Comparison of ENCODE assay signal across 21 cellular contexts in the genomic region with DNA sequence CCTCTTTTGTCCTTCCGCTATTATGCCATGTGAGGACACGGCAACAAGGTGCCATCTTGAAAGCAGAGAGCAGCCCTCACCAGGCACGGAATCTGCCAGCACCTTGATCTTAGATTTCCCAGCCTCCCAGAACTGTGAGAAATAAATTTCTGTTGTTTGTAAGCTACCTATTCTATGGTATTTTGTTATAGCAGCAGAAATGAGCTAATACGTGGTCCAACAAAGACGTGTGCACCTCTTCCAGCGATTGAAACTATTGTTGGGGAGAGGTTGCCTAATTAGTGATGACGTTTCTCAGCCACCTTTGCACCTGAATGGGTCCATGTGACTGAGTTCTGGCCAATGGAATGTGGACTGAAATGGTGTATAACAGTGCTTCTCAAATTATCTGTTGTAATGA. TPM values are rescaled to one million over a fixed set of nuclear protein-coding genes. Genes with fewer than 3 reads are reported as not detected.
DNase-seq lines count a peak whose midpoint lies in the region; ATAC-seq, FAIRE-seq and TF ChIP-seq lines count a peak whose summit lies in the region.
"Had no signal": no experiment of that assay in that cellular context is flagged by ENCODE, and none has a peak within 500 bp of the region (broad histone marks: within the 10 kb centered on the region; RNA-seq: fewer than 3 reads in every experiment).

No MANE protein-coding gene starts in this region.

- H2BK15ac ChIP-seq in H1 (ENCODE audit: low read length), result no peak overlapping the region

- TF ChIP-seq CTCF in HepG2 (CRISPR knock-in tag; IDR thresholded peaks at IDR 0.05) (no peak), right lobe of liver (IDR thresholded peaks at IDR 0.05) (no peak), H1 (IDR thresholded peaks at IDR 0.05; ENCODE audit: control extremely low read depth in 1 of 3, insufficient read depth in 1 of 3, low read depth in 1 of 3, low read length in 3 of 3) (no peak)

- H3K4me2 ChIP-seq in HepG2 (ENCODE audit: low read depth, low read length) (no peak overlapping the region; the same call in 1 of the 2 replicates), H1 (ENCODE audit: insufficient read depth in 1 of 2, low read depth in 2 of 2, low read length in 2 of 2) (no peak overlapping the region)
- H3K4me2 ChIP-seq: A549, GM23338 had no signal

- H3K27me3 ChIP-seq in HepG2 (ENCODE audit: control insufficient read depth in 1 of 2, insufficient read depth in 2 of 2, low read length in 2 of 2), result no peaks in the 10 kb centered on the region; a peak in 1 of 5 replicates
- no peaks in the 10 kb centered on the region for H3K27me3 ChIP-seq in right lobe of liver
- no peaks in the 10 kb centered on the region for H3K27me3 ChIP-seq in H1 (replicated peaks in 1 of 4; ENCODE audit: control insufficient read depth in 3 of 4, extremely low read depth in 1 of 4, insufficient read depth in 3 of 4, low read length in 3 of 4)

- no peak overlapping the region for H3K56ac ChIP-seq in H1 (replicated peaks; ENCODE audit: insufficient read length, low read depth, low read length)

- no peak overlapping the region for H3K14ac ChIP-seq in H1 (ENCODE audit: insufficient read length)

- H2BK5ac ChIP-seq in H1 (ENCODE audit: low read depth, low read length), result no peak overlapping the region

- no peak overlapping the region for H4K91ac ChIP-seq in H1 (replicated peaks; ENCODE audit: insufficient read length, low read length)

- H3K9me3 ChIP-seq in HepG2 (ENCODE audit: low read length) (no peaks in the 10 kb centered on the region), right lobe of liver (no peaks in the 10 kb centered on the region), H1 (ENCODE audit: insufficient read depth in 2 of 2, low read depth in 1 of 2, low read length in 1 of 2) (no peaks in the 10 kb centered on the region)
- H3K9me3 ChIP-seq: A549, HAP-1 had no signal

- H3K4me1 ChIP-seq in HepG2 (ENCODE audit: insufficient read depth, low read length), result peaks cover 35% of the 10 kb centered on the region
- peaks cover 0 to 4% (median 0%) of the 10 kb centered on the region in 4 donors for H3K4me1 ChIP-seq in right lobe of liver
- peaks cover 0 to 4% (median 1%) of the 10 kb centered on the region in 4 experiments; a peak in 3 of 7 replicates for H3K4me1 ChIP-seq in H1 (replicated peaks in 1 of 4; ENCODE audit: control insufficient read depth in 3 of 4, insufficient read depth in 4 of 4, low read length in 3 of 4)

- no peak overlapping the region for H3K23ac ChIP-seq in H1 (ENCODE audit: insufficient read length)

- no peak overlapping the region for H3K18ac ChIP-seq in H1 (ENCODE audit: extremely low read depth, low read length)

- H4K5ac ChIP-seq in H1 (ENCODE audit: insufficient read length, low read depth, low read length), result no peak overlapping the region

- in situ Hi-C loops in HepG2 (cut with HindIII; ENCODE audit: extremely low pct_ligation_motif_present, low pct_unique_long_range_greater_than_20kb), result no loop called here
- in situ Hi-C loops in ACHN (cut with HindIII; ENCODE audit: low pct_ligation_motif_present, low pct_unique_long_range_greater_than_20kb, low sequenced_read_pairs), result no loop called here

- BruUV-seq in HepG2 (replicated peaks; lab: Mats Ljungman, UMichigan), result no TSS peak

- DNase-seq in HepG2 (ENCODE audit: low spot score) (no peak), right lobe of liver (no peak), amniotic epithelial cell (ENCODE audit: low read depth) (peak; percentile 5), H1 (ENCODE audit: low read depth in 1 of 2, low spot score in 2 of 2) (no peak), germinal center (ENCODE audit: low spot score) (no peak), ACHN (no peak)
- no peak for DNase-seq in activated CD8-positive, alpha-beta memory T cell treated with anti-CD3 and anti-CD28 coated beads for 24 hours
- DNase-seq: 8988T; C1 segment of cervical spinal cord; Caco-2; CD8-positive, alpha-beta T cell; DMS153; DND-41; HFFc6 had no signal

- H2BK120ac ChIP-seq in H1 (replicated peaks; ENCODE audit: low read depth, low read length), result no peak overlapping the region

- 0 out of 2 replicates have a peak, but pooled peaks cover 3% of the 10 kb centered on the region for H3K79me1 ChIP-seq in H1 (ENCODE audit: low read depth, low read length)

- no peak overlapping the region for H4K8ac ChIP-seq in H1 (ENCODE audit: extremely low read depth, insufficient read depth, low read length)

- H3K23me2 ChIP-seq in H1 (ENCODE audit: low read depth, low read length), result peaks cover 5% of the 10 kb centered on the region

- H3K36me3 ChIP-seq in HepG2 (replicated peaks in 1 of 2; ENCODE audit: control insufficient read depth in 1 of 2, insufficient read depth in 2 of 2, low read length in 2 of 2), result no peaks in the 10 kb centered on the region
- H3K36me3 ChIP-seq in right lobe of liver, result no peaks in the 10 kb centered on the region
- H3K36me3 ChIP-seq in H1 (ENCODE audit: control insufficient read depth in 2 of 4, insufficient read depth in 4 of 4, low read length in 3 of 4), result no peaks in the 10 kb centered on the region; a peak in 1 of 8 replicates
- H3K36me3 ChIP-seq: HAP-1 had no signal

- TF ChIP-seq POLR2A in HepG2 (IDR thresholded peaks at IDR 0.05; ENCODE audit: insufficient read depth in 1 of 2, low read depth in 2 of 2, low read length in 2 of 2) (no peak), right lobe of liver (IDR thresholded peaks at IDR 0.05) (no peak), H1 (IDR thresholded peaks at IDR 0.05; ENCODE audit: control extremely low read depth in 1 of 2, low read depth in 2 of 2, low read length in 2 of 2) (no peak)

- H2AFZ ChIP-seq in HepG2 (ENCODE audit: low read length) (no peak overlapping the region), H1 (ENCODE audit: low read length) (no peak overlapping the region)
- H2AFZ ChIP-seq: GM23338 had no signal

- POLR2A ChIA-PET in HepG2 (lab: Yijun Ruan, JAX), result no interaction called here
- POLR2A ChIA-PET in H1 (lab: Charles Lee; ENCODE audit: partially characterized antibody), result interaction anchor here (1.1 to 5.1 kb wide), 2 partner anchors 9 to 293 kb away, joined by 3 to 67 read pairs; no protein-coding TSS in a partner anchor

- TF ChIP-seq RAD21 in HepG2 (CRISPR knock-in tag; IDR thresholded peaks at IDR 0.05), result no peak
- no peak for TF ChIP-seq RAD21 in H1 (IDR thresholded peaks at IDR 0.05 in 1 of 2, conservative IDR thresholded peaks at IDR 0.05 in 1 of 2; ENCODE audit: low read depth in 2 of 2, low read length in 2 of 2)

- H3K27ac ChIP-seq in HepG2 (ENCODE audit: extremely low read length, insufficient read depth, low read length), result no peak overlapping the region
- no peak overlapping the region for H3K27ac ChIP-seq in right lobe of liver
- no peak overlapping the region for H3K27ac ChIP-seq in H1 (ENCODE audit: low read depth, low read length)
- H3K27ac ChIP-seq: A549 had no signal

- H3K9ac ChIP-seq in HepG2 (ENCODE audit: insufficient read depth, low read depth, low read length) (no peak overlapping the region), H1 (replicated peaks in 1 of 4; ENCODE audit: extremely low read depth in 1 of 4, low read depth in 3 of 4, low read length in 3 of 4) (no peak overlapping the region)

- TF ChIP-seq EP300 in HepG2 (IDR thresholded peaks at IDR 0.05; ENCODE audit: low read depth in 2 of 2, low read length in 2 of 2), result no peak
- TF ChIP-seq EP300 in HepG2 (CRISPR knock-in tag; IDR thresholded peaks at IDR 0.05; ENCODE audit: borderline replicate concordance), result no peak
- no peak for TF ChIP-seq EP300 in H1 (IDR thresholded peaks at IDR 0.05; ENCODE audit: borderline replicate concordance in 1 of 2, low read depth in 2 of 2, low read length in 2 of 2)

- H3K79me2 ChIP-seq in HepG2 (ENCODE audit: insufficient read depth, low read length), result peaks cover 16% of the 10 kb centered on the region
- peaks cover 7 to 25% of the 10 kb centered on the region in 2 experiments; a peak in 3 of 4 replicates for H3K79me2 ChIP-seq in H1 (ENCODE audit: control insufficient read depth in 1 of 2, insufficient read depth in 2 of 2, low read length in 2 of 2)

- 49% methylated on average over 7 of the region's 7 CpGs for WGBS in HepG2 (ENCODE audit: low lambda C conversion rate)
- WGBS in right lobe of liver (ENCODE audit: insufficient coverage, low coverage, low lambda C conversion rate, missing lambda C conversion rate), result 64% methylated on average over 7 of the region's 7 CpGs
- 98% methylated on average over 7 of the region's 7 CpGs; no CpG with 5 or more reads in 1 of the 2 experiments for WGBS in H1 (ENCODE audit: extremely low coverage in 1 of 2, insufficient coverage in 1 of 2, insufficient read length in 1 of 2, insufficient replicate concordance in 2 of 2, low coverage in 1 of 2, low lambda C conversion rate in 2 of 2, missing lambda C conversion rate in 1 of 2), 2 experiments

- CTCF ChIA-PET in HepG2 (lab: Yijun Ruan, JAX; ENCODE audit: low intra/inter-chr PET ratio, low total read pairs) (no interaction called here), H1 (lab: Charles Lee; ENCODE audit: partially characterized antibody) (no interaction called here)

- intact Hi-C loops in HepG2 (cut with micrococcal nuclease; ENCODE audit: unreplicated experiment) (no loop called here), right lobe of liver (cut with DNase I) (loop anchor here in 1 of 2 donors (10.0 kb wide), 1 partner anchor 295 kb away; no protein-coding TSS in a partner anchor)

- H4K20me1 ChIP-seq in HepG2 (ENCODE audit: insufficient read depth, low read length) (no peaks in the 10 kb centered on the region), H1 (replicated peaks in 1 of 2; ENCODE audit: control insufficient read depth in 1 of 2, insufficient read depth in 2 of 2, low read length in 2 of 2) (no peaks in the 10 kb centered on the region)

- no peak for ATAC-seq in HepG2
- ATAC-seq in right lobe of liver, result no peak
- ATAC-seq: A549; CD8-positive, alpha-beta T cell; GM23338 had no signal

- no peak overlapping the region; the same call in 1 of the 2 replicates for H2AK5ac ChIP-seq in H1 (ENCODE audit: low read depth, low read length)

- H2BK20ac ChIP-seq in H1 (ENCODE audit: low read length), result no peak overlapping the region

- peak overlapping the region; percentile 22; the same call in 1 of the 2 replicates for H2BK12ac ChIP-seq in H1 (ENCODE audit: low read depth, low read length)

- H3K4me3 ChIP-seq in HepG2 (replicated peaks in 1 of 3; ENCODE audit: insufficient read depth in 1 of 3, low read depth in 2 of 3, low read length in 3 of 3) (no peak overlapping the region), right lobe of liver (no peak overlapping the region), H1 (ENCODE audit: extremely low read depth in 1 of 4, insufficient read depth in 2 of 4, low read depth in 3 of 4, low read length in 4 of 4) (no peak overlapping the region)
- H3K4me3 ChIP-seq: A549, GM23338, HAP-1 had no signal

- no peak overlapping the region for H3K4ac ChIP-seq in H1 (replicated peaks; ENCODE audit: insufficient read length, low read depth, low read length)

- FAIRE-seq in HepG2 (lab: Jason Lieb, UNC) (no peak), H1 (lab: Jason Lieb, UNC) (no peak)
- FAIRE-seq: A549, G401.6, GM12892, GM19239, H54 had no signal

RNA-seq across cellular contexts. Expression of gene SNAPC1, which starts 2.3 kb away (rescaled TPM):
- 8.4 and 8.5 TPM in 2 replicates for total RNA-seq in HepG2 (2016; rRNA removed; fragmentation: Illumina TruSeq; extraction: Trizol)
- 1.9 and 2.3 TPM in 2 replicates for total RNA-seq in HepG2 (2016; cell fraction: cytosol; rRNA removed; fragmentation: Illumina TruSeq; extraction: Trizol; ENCODE audit: low read depth)
- 8.4 and 8.6 TPM in 2 replicates for total RNA-seq in HepG2 (2016; cell fraction: insoluble cytoplasmic fraction; rRNA removed; fragmentation: Illumina TruSeq; extraction: Trizol)
- total RNA-seq in HepG2 (2016; cell fraction: membrane; rRNA removed; fragmentation: Illumina TruSeq; extraction: Trizol), result 2.8 and 3.6 TPM in 2 replicates
- 5.8 and 7.5 TPM in 2 replicates for total RNA-seq in HepG2 (2016; cell fraction: nucleus; rRNA removed; fragmentation: Illumina TruSeq; extraction: Trizol)
- polyA plus RNA-seq in HepG2 (2011; rRNA removed), result 1.9 and 2.6 TPM in 2 replicates
- 1.0 and 1.8 TPM in 2 replicates for polyA plus RNA-seq in HepG2 (2011; cell fraction: cytosol; rRNA removed)
- polyA plus RNA-seq in HepG2 (2011; cell fraction: nucleus; rRNA removed), result 0.90 and 0.97 TPM in 2 replicates
- polyA plus RNA-seq in HepG2 (2012), result 3.8 and 4.8 TPM in 2 replicates
- polyA plus RNA-seq in HepG2 (2016; cell fraction: cytosol; fragmentation: Illumina TruSeq; extraction: Trizol; ENCODE audit: low read depth), result 0.49 and 0.59 TPM in 2 replicates
- polyA plus RNA-seq in HepG2 (2016; cell fraction: insoluble cytoplasmic fraction; fragmentation: Illumina TruSeq; extraction: Trizol; ENCODE audit: low read depth), result 6.9 TPM in 2 replicates
- polyA plus RNA-seq in HepG2 (2016; cell fraction: membrane; fragmentation: Illumina TruSeq; extraction: Trizol; ENCODE audit: low read depth), result 0.82 and 1.0 TPM in 2 replicates
- 7.6 and 9.2 TPM in 2 replicates for polyA plus RNA-seq in HepG2 (2016; cell fraction: nucleus; fragmentation: Illumina TruSeq; extraction: Trizol; ENCODE audit: insufficient read depth, low read depth)
- 0.24 and 1.2 TPM in 2 replicates for polyA minus RNA-seq in HepG2 (2011; rRNA and poly(A)+ RNA removed; ENCODE audit: low replicate concordance)
- polyA minus RNA-seq in HepG2 (2011; cell fraction: cytosol; rRNA and poly(A)+ RNA removed), result 2.5 and 2.7 TPM in 2 replicates
- 2.6 and 4.0 TPM in 2 replicates for polyA minus RNA-seq in HepG2 (2011; cell fraction: nucleus; rRNA and poly(A)+ RNA removed)
- total RNA-seq in right lobe of liver, result 1 to 10 TPM in 5 of 6 experiments, under 1 TPM in 1; 0.88 to 2.0 (median 1.8) TPM
- 9.6 and 11.1 TPM in 2 replicates for total RNA-seq in H1 (2021; fragmentation: NEBNext Ultra II Directional; extraction: Animal tissue kit (Norgen Biotek cat#: 25700))
- polyA plus RNA-seq in H1 (2011; rRNA removed), result 5.2 and 5.8 TPM in 2 replicates
- polyA plus RNA-seq in H1 (2011; cell fraction: cytosol; rRNA removed), result 11.3 TPM
- 2.3 TPM for polyA plus RNA-seq in H1 (2011; cell fraction: nucleus; rRNA removed)
- polyA plus RNA-seq in H1 (2012, experiment 1 of 2), result 5.4 to 9.8 TPM (median 6.8 TPM) in 4 replicates
- polyA plus RNA-seq in H1 (2012, experiment 2 of 2), result 1.2 TPM
- polyA plus RNA-seq in H1 (2013, experiment 1 of 2), result 12.6 TPM
- 14.9 TPM for polyA plus RNA-seq in H1 (2013, experiment 2 of 2)
- polyA minus RNA-seq in H1 (2011; rRNA and poly(A)+ RNA removed), result 2.1 and 2.8 TPM in 2 replicates
- polyA minus RNA-seq in H1 (2011; cell fraction: cytosol; rRNA and poly(A)+ RNA removed), result 7.6 TPM
- polyA minus RNA-seq in H1 (2011; cell fraction: nucleus; rRNA and poly(A)+ RNA removed), result 4.9 TPM

RNA-seq across cellular contexts. Expression of gene SYT16, which starts 52.6 kb away (rescaled TPM):
- 0.03 TPM in 1 of 2 replicates, not detected in the other for total RNA-seq in HepG2 (2016; rRNA removed; fragmentation: Illumina TruSeq; extraction: Trizol)
- total RNA-seq in HepG2 (2016; cell fraction: cytosol; rRNA removed; fragmentation: Illumina TruSeq; extraction: Trizol; ENCODE audit: low read depth), result not detected in 2 replicates
- 0.03 TPM in 1 of 2 replicates, not detected in the other for total RNA-seq in HepG2 (2016; cell fraction: insoluble cytoplasmic fraction; rRNA removed; fragmentation: Illumina TruSeq; extraction: Trizol)
- total RNA-seq in HepG2 (2016; cell fraction: membrane; rRNA removed; fragmentation: Illumina TruSeq; extraction: Trizol), result not detected in 2 replicates
- not detected in 2 replicates for total RNA-seq in HepG2 (2016; cell fraction: nucleus; rRNA removed; fragmentation: Illumina TruSeq; extraction: Trizol)
- polyA plus RNA-seq in HepG2 (2011; rRNA removed), result not detected in 2 replicates
- polyA plus RNA-seq in HepG2 (2011; cell fraction: cytosol; rRNA removed), result under 0.01 TPM in 1 of 2 replicates, not detected in the other
- not detected in 2 replicates for polyA plus RNA-seq in HepG2 (2011; cell fraction: nucleus; rRNA removed)
- polyA plus RNA-seq in HepG2 (2012), result not detected in 2 replicates
- polyA plus RNA-seq in HepG2 (2016; cell fraction: cytosol; fragmentation: Illumina TruSeq; extraction: Trizol; ENCODE audit: low read depth), result not detected in 2 replicates
- polyA plus RNA-seq in HepG2 (2016; cell fraction: insoluble cytoplasmic fraction; fragmentation: Illumina TruSeq; extraction: Trizol; ENCODE audit: low read depth), result not detected in 2 replicates
- polyA plus RNA-seq in HepG2 (2016; cell fraction: membrane; fragmentation: Illumina TruSeq; extraction: Trizol; ENCODE audit: low read depth), result not detected in 2 replicates
- polyA plus RNA-seq in HepG2 (2016; cell fraction: nucleus; fragmentation: Illumina TruSeq; extraction: Trizol; ENCODE audit: insufficient read depth, low read depth), result not detected in 2 replicates
- not detected in 2 replicates for polyA minus RNA-seq in HepG2 (2011; rRNA and poly(A)+ RNA removed; ENCODE audit: low replicate concordance)
- polyA minus RNA-seq in HepG2 (2011; cell fraction: cytosol; rRNA and poly(A)+ RNA removed), result not detected in 2 replicates
- under 0.01 TPM in 2 replicates for polyA minus RNA-seq in HepG2 (2011; cell fraction: nucleus; rRNA and poly(A)+ RNA removed)
- total RNA-seq in right lobe of liver, result under 1 TPM in 1 of 6 experiments, not detected in 5; 0.02 TPM
- total RNA-seq in H1 (2021; fragmentation: NEBNext Ultra II Directional; extraction: Animal tissue kit (Norgen Biotek cat#: 25700)), result 2.9 and 3.6 TPM in 2 replicates
- polyA plus RNA-seq in H1 (2011; rRNA removed), result 0.24 and 0.47 TPM in 2 replicates
- 0.62 TPM for polyA plus RNA-seq in H1 (2011; cell fraction: cytosol; rRNA removed)
- 1.1 TPM for polyA plus RNA-seq in H1 (2011; cell fraction: nucleus; rRNA removed)
- polyA plus RNA-seq in H1 (2012, experiment 1 of 2), result 0.59 to 1.3 TPM (median 0.91 TPM) in 4 replicates
- 0.03 TPM for polyA plus RNA-seq in H1 (2012, experiment 2 of 2)
- 0.91 TPM for polyA plus RNA-seq in H1 (2013, experiment 1 of 2)
- 0.92 TPM for polyA plus RNA-seq in H1 (2013, experiment 2 of 2)
- 5.9 and 8.1 TPM in 2 replicates for polyA minus RNA-seq in H1 (2011; rRNA and poly(A)+ RNA removed)
- 3.7 TPM for polyA minus RNA-seq in H1 (2011; cell fraction: cytosol; rRNA and poly(A)+ RNA removed)
- polyA minus RNA-seq in H1 (2011; cell fraction: nucleus; rRNA and poly(A)+ RNA removed), result 9.0 TPM
- total RNA-seq: CD8-positive, alpha-beta T cell had no signal
